12 cellular contexts compared by ENCODE assay signal in the genomic region with DNA sequence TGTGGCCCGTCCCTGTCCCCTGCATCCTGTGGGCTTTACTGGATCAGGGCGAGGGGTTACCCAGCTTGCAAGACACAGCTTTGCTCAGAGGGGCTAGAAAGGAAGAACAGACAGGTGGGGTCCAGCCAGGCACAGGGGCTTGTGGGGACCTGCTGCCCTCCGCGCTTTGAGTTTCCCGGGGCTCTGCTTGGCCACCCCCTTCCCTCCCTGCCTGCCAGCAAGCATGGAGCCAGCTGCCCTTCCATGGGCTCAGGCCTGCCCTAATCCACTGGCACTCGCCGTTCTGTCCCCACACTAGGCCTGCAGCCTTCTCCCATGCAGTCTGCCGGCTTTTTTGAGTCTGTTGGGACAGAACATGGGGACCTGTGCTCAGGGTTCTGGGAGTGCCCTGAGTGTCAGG. TPM values are rescaled to one million over a fixed set of nuclear protein-coding genes. Genes with fewer than 3 reads are reported as not detected.
DNase-seq lines count a peak whose midpoint lies in the region; ATAC-seq and TF ChIP-seq lines count a peak whose summit lies in the region.
"Had no signal": no experiment of that assay in that cellular context is flagged by ENCODE, and none has a peak within 500 bp of the region (broad histone marks: within the 10 kb centered on the region; RNA-seq: fewer than 3 reads in every experiment).

No MANE protein-coding gene starts in this region.

- in situ Hi-C loops in Panc1 (cut with HindIII; ENCODE audit: low pct_unique_long_range_greater_than_20kb, low sequenced_read_pairs): no loop called here

- no peak for DNase-seq in activated CD4-positive, alpha-beta T cell treated with anti-CD3 and anti-CD28 coated beads, Interleukin-2, amount 10 ng/mL, durations not matched to agents 24 days and 14 days
- no peak for DNase-seq in activated CD4-positive, alpha-beta T cell treated with anti-CD3 and anti-CD28 coated beads, Interleukin-2, amount 50 U/mL, for 4 hours
- DNase-seq in Panc1 (ENCODE audit: low read depth, low spot score) (no peak), LoVo (ENCODE audit: low spot score) (no peak)
- no peak for DNase-seq in effector memory CD8-positive, alpha-beta T cell
- DNase-seq in stimulated activated effector memory CD8-positive, alpha-beta T cell treated with anti-CD3 and anti-CD28 coated beads, Interleukin-12 subunit alpha, Interleukin-12 subunit beta, amount 100 ng/mL, for 72 hours (ENCODE audit: low spot score in 2 of 2): no peak
- DNase-seq: NCI-H1417 treated with DMSO at 0.1 percent for 48 hours, NCI-H510A treated with DMSO at 0.1 percent for 48 hours, thyroid gland had no signal

- no peak overlapping the region for H3K4me3 ChIP-seq in Panc1 (ENCODE audit: low read depth in 2 of 2, low read length in 2 of 2)
- H3K4me3 ChIP-seq: thyroid gland had no signal

- H3K36me3 Mint-ChIP-seq in activated CD4-positive, alpha-beta T cell treated with anti-CD3 and anti-CD28 coated beads, Interleukin-2, amount 10 ng/mL, durations not matched to agents 24 days and 14 days (ENCODE audit: low read depth): peaks cover 2% of the 10 kb centered on the region
- peaks cover 44% of the 10 kb centered on the region for H3K36me3 Mint-ChIP-seq in effector memory CD8-positive, alpha-beta T cell (ENCODE audit: insufficient read depth)
- H3K36me3 Mint-ChIP-seq in stimulated activated effector memory CD8-positive, alpha-beta T cell treated with anti-CD3 and anti-CD28 coated beads, Interleukin-12 subunit alpha, Interleukin-12 subunit beta, amount 100 ng/mL, for 72 hours: peaks cover 5% of the 10 kb centered on the region

- BruUV-seq in Panc1 (replicated peaks; lab: Mats Ljungman, UMichigan): TSS peak; percentile 35

- H3K4me3 Mint-ChIP-seq in activated CD4-positive, alpha-beta T cell treated with anti-CD3 and anti-CD28 coated beads, Interleukin-2, amount 10 ng/mL, durations not matched to agents 24 days and 14 days: peak overlapping the region; percentile 66
- H3K4me3 Mint-ChIP-seq in effector memory CD8-positive, alpha-beta T cell: peak overlapping the region; percentile 49 to 56
- no peak overlapping the region for H3K4me3 Mint-ChIP-seq in stimulated activated effector memory CD8-positive, alpha-beta T cell treated with anti-CD3 and anti-CD28 coated beads, Interleukin-12 subunit alpha, Interleukin-12 subunit beta, amount 100 ng/mL, for 72 hours

- H3K27me3 Mint-ChIP-seq in activated CD4-positive, alpha-beta T cell treated with anti-CD3 and anti-CD28 coated beads, Interleukin-2, amount 10 ng/mL, durations not matched to agents 24 days and 14 days: no peaks in the 10 kb centered on the region
- H3K27me3 Mint-ChIP-seq in effector memory CD8-positive, alpha-beta T cell: no peaks in the 10 kb centered on the region

- peaks cover 51% of the 10 kb centered on the region for H3K4me1 Mint-ChIP-seq in activated CD4-positive, alpha-beta T cell treated with anti-CD3 and anti-CD28 coated beads, Interleukin-2, amount 10 ng/mL, durations not matched to agents 24 days and 14 days
- peaks cover 26 to 40% of the 10 kb centered on the region in 2 donors for H3K4me1 Mint-ChIP-seq in effector memory CD8-positive, alpha-beta T cell (ENCODE audit: low read depth in 2 of 2)
- H3K4me1 Mint-ChIP-seq in stimulated activated effector memory CD8-positive, alpha-beta T cell treated with anti-CD3 and anti-CD28 coated beads, Interleukin-12 subunit alpha, Interleukin-12 subunit beta, amount 100 ng/mL, for 72 hours: peaks cover 54% of the 10 kb centered on the region

- ATAC-seq in Panc1 (no peak), GM21576 (IDR thresholded peaks at IDR 0.05; ENCODE audit: unreplicated experiment) (no peak), GM21381 (IDR thresholded peaks at IDR 0.05; ENCODE audit: unreplicated experiment) (no peak)
- ATAC-seq in effector memory CD8-positive, alpha-beta T cell (replicated peaks): no peak
- no peak for ATAC-seq in stimulated activated effector memory CD8-positive, alpha-beta T cell treated with anti-CD3 and anti-CD28 coated beads, Interleukin-12 subunit alpha, Interleukin-12 subunit beta, amount 100 ng/mL, for 72 hours

- H3K27ac ChIP-seq in Panc1 (ENCODE audit: low read length): no peak overlapping the region
- H3K27ac ChIP-seq: thyroid gland had no signal

- POLR2A ChIA-PET in Panc1 (lab: Charles Lee): no interaction called here

- no peaks in the 10 kb centered on the region for H3K9me3 ChIP-seq in Panc1 (ENCODE audit: control insufficient read depth, insufficient read depth, low read depth, low read length)
- H3K9me3 ChIP-seq: breast epithelium, thyroid gland had no signal

- no peaks in the 10 kb centered on the region for H3K9me3 Mint-ChIP-seq in activated CD4-positive, alpha-beta T cell treated with anti-CD3 and anti-CD28 coated beads, Interleukin-2, amount 10 ng/mL, durations not matched to agents 24 days and 14 days
- no peaks in the 10 kb centered on the region for H3K9me3 Mint-ChIP-seq in effector memory CD8-positive, alpha-beta T cell
- no peaks in the 10 kb centered on the region for H3K9me3 Mint-ChIP-seq in stimulated activated effector memory CD8-positive, alpha-beta T cell treated with anti-CD3 and anti-CD28 coated beads, Interleukin-12 subunit alpha, Interleukin-12 subunit beta, amount 100 ng/mL, for 72 hours

- H3K4me1 ChIP-seq in Panc1 (ENCODE audit: control insufficient read depth, insufficient read depth, low read length): peaks cover 19% of the 10 kb centered on the region

- H3K36me3 ChIP-seq in Panc1 (ENCODE audit: control insufficient read depth, insufficient read depth, low read length): no peaks in the 10 kb centered on the region; the same call in none of the 2 replicates
- H3K36me3 ChIP-seq: breast epithelium had no signal

- H3K27me3 ChIP-seq in Panc1 (ENCODE audit: control insufficient read depth, insufficient read depth, low read length): no peaks in the 10 kb centered on the region
- H3K27me3 ChIP-seq: breast epithelium, thyroid gland had no signal

- CTCF ChIA-PET in Panc1 (lab: Charles Lee): interaction anchor here (0.7 kb wide), 1 partner anchor 692 kb away, joined by 3 read pairs; no protein-coding TSS in a partner anchor

- TF ChIP-seq CTCF in Panc1 (IDR thresholded peaks at IDR 0.05): no peak

- peak overlapping the region; percentile 82 for H3K27ac Mint-ChIP-seq in activated CD4-positive, alpha-beta T cell treated with anti-CD3 and anti-CD28 coated beads, Interleukin-2, amount 10 ng/mL, durations not matched to agents 24 days and 14 days
- H3K27ac Mint-ChIP-seq in effector memory CD8-positive, alpha-beta T cell: peak overlapping the region; percentile 71 to 77
- H3K27ac Mint-ChIP-seq in stimulated activated effector memory CD8-positive, alpha-beta T cell treated with anti-CD3 and anti-CD28 coated beads, Interleukin-12 subunit alpha, Interleukin-12 subunit beta, amount 100 ng/mL, for 72 hours: peak overlapping the region; percentile 74

- intact Hi-C loops in activated CD4-positive, alpha-beta T cell treated with anti-CD3 and anti-CD28 coated beads, Interleukin-2, amount 10 ng/mL, durations not matched to agents 24 days and 14 days (cut with micrococcal nuclease): loop anchor here (2.0 kb wide), 1 partner anchor 71 kb away; a partner anchor contains a TSS
- intact Hi-C loops in Panc1 (cut with micrococcal nuclease; ENCODE audit: unreplicated experiment): no loop called here

RNA-seq across cellular contexts. Expression of a gene that starts 3.4 kb away (rescaled TPM):
- 8.3 and 9.1 TPM in 2 replicates for total RNA-seq in activated CD4-positive, alpha-beta T cell treated with anti-CD3 and anti-CD28 coated beads, Interleukin-2, amount 10 ng/mL, durations not matched to agents 24 days and 14 days
- total RNA-seq in Panc1 (2021; ENCODE audit: unreplicated experiment): 15.6 TPM
- 16.8 TPM for polyA plus RNA-seq in Panc1 (2012; ENCODE audit: insufficient read length)
